14 cellular contexts compared by ENCODE assay signal in the genomic region with DNA sequence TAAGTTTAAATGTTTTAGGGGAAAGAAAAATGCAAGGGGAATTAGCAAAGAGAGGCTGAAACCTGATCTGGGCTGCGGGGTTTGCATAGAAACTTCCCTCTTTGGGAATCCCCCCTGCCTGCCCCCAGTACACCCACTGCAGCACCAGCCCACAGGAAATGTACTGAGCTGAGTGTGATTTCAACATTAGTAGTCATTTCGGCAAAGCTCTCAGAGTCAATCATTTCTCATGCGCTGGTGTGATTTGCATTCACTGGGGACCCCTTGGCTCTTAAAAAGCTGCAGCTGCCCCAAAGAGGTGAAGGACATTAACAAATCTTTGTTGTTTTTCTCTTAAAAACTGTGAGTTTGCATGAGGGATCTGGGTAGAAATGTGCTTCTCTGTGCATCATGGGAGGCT.
DNase-seq lines count a peak whose midpoint lies in the region; ATAC-seq, FAIRE-seq and TF ChIP-seq lines count a peak whose summit lies in the region.
"Had no signal": no experiment of that assay in that cellular context is flagged by ENCODE, and none has a peak within 500 bp of the region (broad histone marks: within the 10 kb centered on the region; RNA-seq: fewer than 3 reads in every experiment).

No MANE protein-coding gene starts in this region.

- ATAC-seq in GM19463 (IDR thresholded peaks at IDR 0.05; ENCODE audit: unreplicated experiment) (peak; percentile 84), HG03060 (IDR thresholded peaks at IDR 0.05; ENCODE audit: low read depth, unreplicated experiment) (peak; percentile 84)
- ATAC-seq: CD8-positive, alpha-beta T cell; Panc1 had no signal

- TF ChIP-seq POLR2A in GM12892 (IDR thresholded peaks at IDR 0.05; ENCODE audit: low read depth, low read length), result 0 out of 2 replicates have a peak, but pooled peaks have one; percentile 24

- H3K4me3 ChIP-seq in adipocyte (ENCODE audit: low read length), result no peak overlapping the region
- H3K4me3 ChIP-seq: upper lobe of left lung had no signal

- no peaks in the 10 kb centered on the region for H3K36me3 ChIP-seq in adipocyte (ENCODE audit: control insufficient read depth, insufficient read depth, low read length, severe bottlenecking)
- H3K36me3 ChIP-seq: upper lobe of left lung had no signal

- no peak overlapping the region for H3K9ac ChIP-seq in adipocyte (ENCODE audit: low read length)

- DNase-seq in GM12892 (ENCODE audit: insufficient read length) (peak; percentile 29), adipocyte (ENCODE audit: low read depth) (peak; percentile 34), NCI-H1930 (lab: John Stamatoyannopoulos, UW) (no peak), MV-4-11 (lab: John Stamatoyannopoulos, UW) (no peak), OCI-M2 (lab: John Stamatoyannopoulos, UW; ENCODE audit: unreplicated experiment) (no peak)
- DNase-seq in stimulated activated CD4-positive, alpha-beta T cell treated with anti-CD3 and anti-CD28 coated beads, Interleukin-2, amount 100 ng/mL, for 24 hours, result no peak
- DNase-seq: activated T-cell treated with anti-CD3 and anti-CD28 coated beads for 4 hours; CD8-positive, alpha-beta T cell; stimulated activated CD4-positive, alpha-beta T cell treated with anti-CD3 and anti-CD28 coated beads, Interleukin-15, amount 100 ng/mL, for 24 hours; upper lobe of left lung had no signal

- H3K4me1 ChIP-seq in adipocyte (ENCODE audit: control insufficient read depth, insufficient read depth, low read length), result peaks cover 9% of the 10 kb centered on the region
- H3K4me1 ChIP-seq: upper lobe of left lung had no signal

- no peaks in the 10 kb centered on the region for H3K9me3 ChIP-seq in adipocyte (ENCODE audit: control insufficient read depth, low read length)
- H3K9me3 ChIP-seq: upper lobe of left lung had no signal

- FAIRE-seq in GM12892 (lab: Jason Lieb, UNC), result peak; percentile 92
- FAIRE-seq: keratinocyte had no signal

- peaks cover 6% of the 10 kb centered on the region for H3K27me3 ChIP-seq in adipocyte (replicated peaks; ENCODE audit: control insufficient read depth, insufficient read depth, low read length)
- H3K27me3 ChIP-seq: upper lobe of left lung had no signal

Comparison
In these comparisons a context has a peak if more than half of its experiments do, and no peak if none do; other contexts are left out.
1. DNase-seq: peak in GM12892 (single experiment) and adipocyte (single experiment); none in NCI-H1930 (0 of 2), MV-4-11 (single experiment), OCI-M2 (single experiment) and stimulated activated CD4-positive, alpha-beta T cell treated with anti-CD3 and anti-CD28 coated beads, Interleukin-2, amount 100 ng/mL, for 24 hours (0 of 2).